Comparison of ENCODE assay signal across 31 cellular contexts in genomic region chr17:79484600-79485398, GRCh38.
"Had no signal": no experiment of that assay in that cellular context is flagged by ENCODE, and none has a peak within 500 bp of the region (broad histone marks: within the 10 kb centered on the region; RNA-seq: fewer than 3 reads in every experiment).

No MANE protein-coding gene starts in this region.

- H3K4me3 Mint-ChIP-seq: activated CD4-positive, alpha-beta T cell treated with anti-CD3 and anti-CD28 coated beads for 36 hours; activated CD8-positive, alpha-beta memory T cell treated with anti-CD3 and anti-CD28 coated beads, Interleukin-2, amount 10 ng/mL, durations not matched to agents 7 days and 5 days; activated CD8-positive, alpha-beta T cell treated with anti-CD3 and anti-CD28 coated beads, Interleukin-2, amount 10 ng/mL, durations not matched to agents 7 days and 5 days; activated naive CD4-positive, alpha-beta T cell treated with anti-CD3 and anti-CD28 coated beads, Interleukin-2, amount 50 U/mL, for 24 hours; activated naive CD8-positive, alpha-beta T cell treated with anti-CD3 and anti-CD28 coated beads, Interleukin-2, amount 50 U/mL, for 24 hours; central memory CD8-positive, alpha-beta T cell; dendritic cell treated with granulocyte-macrophage colony-stimulating factor and Interleukin-4, amounts not matched to agents 40 ng/mL and 50 ng/mL, for 4 days; naive thymus-derived CD8-positive, alpha-beta T cell; stimulated activated memory B cell treated with anti-CD40 and anti-IgM and Interleukin-4, amounts not matched to agents 10 μg/mL and 1 μg/mL and 100 μg/mL, for 72 hours; stimulated activated naive CD8-positive, alpha-beta T cell treated with anti-CD3 and anti-CD28 coated beads, Interleukin-15, amount 100 ng/mL, for 72 hours; type B pancreatic cell had no signal

- H3K36me3 Mint-ChIP-seq: activated CD8-positive, alpha-beta memory T cell treated with anti-CD3 and anti-CD28 coated beads, Interleukin-2, amount 10 ng/mL, durations not matched to agents 7 days and 5 days; activated naive CD4-positive, alpha-beta T cell treated with anti-CD3 and anti-CD28 coated beads, Interleukin-2, amount 50 U/mL, for 24 hours; type B pancreatic cell had no signal

- DNase-seq: activated CD4-positive, alpha-beta T cell treated with anti-CD3 and anti-CD28 coated beads for 36 hours; activated CD4-positive, CD25-positive, alpha-beta regulatory T cell; activated CD8-positive, alpha-beta memory T cell treated with anti-CD3 and anti-CD28 coated beads, Interleukin-2, amount 10 ng/mL, durations not matched to agents 7 days and 5 days; activated CD8-positive, alpha-beta T cell treated with anti-CD3 and anti-CD28 coated beads, Interleukin-2, amount 10 ng/mL, durations not matched to agents 7 days and 5 days; activated naive CD8-positive, alpha-beta T cell treated with anti-CD3 and anti-CD28 coated beads, Interleukin-2, amount 50 U/mL, for 24 hours; activated T-cell treated with anti-CD3 and anti-CD28 coated beads, Interleukin-2, amount 50 U/mL, for 48 hours; amygdala; effector CD4-positive, alpha-beta T cell; foreskin keratinocyte; lower lobe of right lung; mesenchymal stem cell; naive thymus-derived CD8-positive, alpha-beta T cell; ovary; right lobe of liver; stimulated activated CD4-positive, alpha-beta T cell treated with anti-CD3 and anti-CD28 coated beads, Interleukin-12 subunit alpha, Interleukin-12 subunit beta, amount 100 ng/mL, for 4 hours; stimulated activated CD4-positive, alpha-beta T cell treated with anti-CD3 and anti-CD28 coated beads, Interleukin-4, amount 100 ng/mL, for 1 hour; stimulated activated naive CD8-positive, alpha-beta T cell treated with anti-CD3 and anti-CD28 coated beads, Interleukin-15, amount 100 ng/mL, for 72 hours; substantia nigra; uterus had no signal

- H3K27me3 ChIP-seq: ovary, uterus had no signal

- H3K36me3 ChIP-seq: breast epithelium, left lung, lower lobe of right lung, neutrophil, ovary, right lobe of liver, uterus had no signal

- H3K27ac ChIP-seq: breast epithelium, esophagus muscularis mucosa, foreskin keratinocyte, left lung, lower lobe of right lung, neutrophil, ovary, right lobe of liver, skin epidermis, uterus had no signal

- H3K9me3 ChIP-seq: breast epithelium, esophagus muscularis mucosa, left lung, lower lobe of right lung, neutrophil, ovary, right lobe of liver, uterus had no signal

- H3K4me1 ChIP-seq: breast epithelium, esophagus muscularis mucosa, foreskin keratinocyte, left lung, lower lobe of right lung, right lobe of liver, uterus had no signal

- H3K9me3 Mint-ChIP-seq: activated naive CD4-positive, alpha-beta T cell treated with anti-CD3 and anti-CD28 coated beads, Interleukin-2, amount 50 U/mL, for 24 hours; activated naive CD8-positive, alpha-beta T cell treated with anti-CD3 and anti-CD28 coated beads, Interleukin-2, amount 50 U/mL, for 24 hours; activated T-helper 2 cell treated with anti-CD3 and anti-CD28 coated beads, Interferon-gamma antibody, Interleukin-2, Interleukin-4, amounts not matched to agents 10 μg/mL and 5 μg/mL and 100 μg/mL, durations not matched to agents 14 hours and 24 hours and 36 hours; central memory CD8-positive, alpha-beta T cell; dendritic cell treated with granulocyte-macrophage colony-stimulating factor and Interleukin-4, amounts not matched to agents 40 ng/mL and 50 ng/mL, for 4 days; stimulated activated memory B cell treated with anti-CD40 and anti-IgM and Interleukin-4, amounts not matched to agents 10 μg/mL and 1 μg/mL and 100 μg/mL, for 72 hours; stimulated activated naive CD8-positive, alpha-beta T cell treated with anti-CD3 and anti-CD28 coated beads, Interleukin-15, amount 100 ng/mL, for 72 hours; type B pancreatic cell had no signal

- H3K27ac Mint-ChIP-seq: activated CD4-positive, alpha-beta T cell treated with anti-CD3 and anti-CD28 coated beads for 36 hours; activated CD8-positive, alpha-beta memory T cell treated with anti-CD3 and anti-CD28 coated beads, Interleukin-2, amount 10 ng/mL, durations not matched to agents 7 days and 5 days; activated CD8-positive, alpha-beta T cell treated with anti-CD3 and anti-CD28 coated beads, Interleukin-2, amount 10 ng/mL, durations not matched to agents 7 days and 5 days; activated naive CD4-positive, alpha-beta T cell treated with anti-CD3 and anti-CD28 coated beads, Interleukin-2, amount 50 U/mL, for 24 hours; activated naive CD8-positive, alpha-beta T cell treated with anti-CD3 and anti-CD28 coated beads, Interleukin-2, amount 50 U/mL, for 24 hours; activated T-helper 2 cell treated with anti-CD3 and anti-CD28 coated beads, Interferon-gamma antibody, Interleukin-2, Interleukin-4, amounts not matched to agents 10 μg/mL and 5 μg/mL and 100 μg/mL, durations not matched to agents 14 hours and 24 hours and 36 hours; dendritic cell treated with granulocyte-macrophage colony-stimulating factor and Interleukin-4, amounts not matched to agents 40 ng/mL and 50 ng/mL, for 4 days; progenitor cell of endocrine pancreas; stimulated activated memory B cell treated with anti-CD40 and anti-IgM and Interleukin-4, amounts not matched to agents 10 μg/mL and 1 μg/mL and 100 μg/mL, for 72 hours; stimulated activated naive CD8-positive, alpha-beta T cell treated with anti-CD3 and anti-CD28 coated beads, Interleukin-15, amount 100 ng/mL, for 72 hours; type B pancreatic cell had no signal

- H3K4me1 Mint-ChIP-seq: activated CD4-positive, alpha-beta T cell treated with anti-CD3 and anti-CD28 coated beads for 36 hours; activated CD8-positive, alpha-beta memory T cell treated with anti-CD3 and anti-CD28 coated beads, Interleukin-2, amount 10 ng/mL, durations not matched to agents 7 days and 5 days; activated naive CD4-positive, alpha-beta T cell treated with anti-CD3 and anti-CD28 coated beads, Interleukin-2, amount 50 U/mL, for 24 hours; activated naive CD8-positive, alpha-beta T cell treated with anti-CD3 and anti-CD28 coated beads, Interleukin-2, amount 50 U/mL, for 24 hours; central memory CD8-positive, alpha-beta T cell; stimulated activated memory B cell treated with anti-CD40 and anti-IgM and Interleukin-4, amounts not matched to agents 10 μg/mL and 1 μg/mL and 100 μg/mL, for 72 hours; stimulated activated naive CD8-positive, alpha-beta T cell treated with anti-CD3 and anti-CD28 coated beads, Interleukin-15, amount 100 ng/mL, for 72 hours had no signal

- H3K4me3 ChIP-seq: breast epithelium, esophagus muscularis mucosa, left lung, lower lobe of right lung, ovary, right lobe of liver, skin epidermis, uterus had no signal

- ATAC-seq: activated CD4-positive, alpha-beta T cell treated with anti-CD3 and anti-CD28 coated beads for 36 hours; activated CD8-positive, alpha-beta memory T cell treated with anti-CD3 and anti-CD28 coated beads, Interleukin-2, amount 10 ng/mL, durations not matched to agents 7 days and 5 days; activated CD8-positive, alpha-beta T cell treated with anti-CD3 and anti-CD28 coated beads, Interleukin-2, amount 10 ng/mL, durations not matched to agents 7 days and 5 days; activated naive CD8-positive, alpha-beta T cell treated with anti-CD3 and anti-CD28 coated beads, Interleukin-2, amount 50 U/mL, for 24 hours; foreskin keratinocyte; left lung; lower lobe of right lung; naive thymus-derived CD8-positive, alpha-beta T cell; right lobe of liver; stimulated activated memory B cell treated with anti-CD40 and anti-IgM and Interleukin-4, amounts not matched to agents 10 μg/mL and 1 μg/mL and 100 μg/mL, for 72 hours; stimulated activated naive CD8-positive, alpha-beta T cell treated with anti-CD3 and anti-CD28 coated beads, Interleukin-15, amount 100 ng/mL, for 72 hours had no signal
